Comparison of ENCODE assay signal across 10 cellular contexts in the genomic region with DNA sequence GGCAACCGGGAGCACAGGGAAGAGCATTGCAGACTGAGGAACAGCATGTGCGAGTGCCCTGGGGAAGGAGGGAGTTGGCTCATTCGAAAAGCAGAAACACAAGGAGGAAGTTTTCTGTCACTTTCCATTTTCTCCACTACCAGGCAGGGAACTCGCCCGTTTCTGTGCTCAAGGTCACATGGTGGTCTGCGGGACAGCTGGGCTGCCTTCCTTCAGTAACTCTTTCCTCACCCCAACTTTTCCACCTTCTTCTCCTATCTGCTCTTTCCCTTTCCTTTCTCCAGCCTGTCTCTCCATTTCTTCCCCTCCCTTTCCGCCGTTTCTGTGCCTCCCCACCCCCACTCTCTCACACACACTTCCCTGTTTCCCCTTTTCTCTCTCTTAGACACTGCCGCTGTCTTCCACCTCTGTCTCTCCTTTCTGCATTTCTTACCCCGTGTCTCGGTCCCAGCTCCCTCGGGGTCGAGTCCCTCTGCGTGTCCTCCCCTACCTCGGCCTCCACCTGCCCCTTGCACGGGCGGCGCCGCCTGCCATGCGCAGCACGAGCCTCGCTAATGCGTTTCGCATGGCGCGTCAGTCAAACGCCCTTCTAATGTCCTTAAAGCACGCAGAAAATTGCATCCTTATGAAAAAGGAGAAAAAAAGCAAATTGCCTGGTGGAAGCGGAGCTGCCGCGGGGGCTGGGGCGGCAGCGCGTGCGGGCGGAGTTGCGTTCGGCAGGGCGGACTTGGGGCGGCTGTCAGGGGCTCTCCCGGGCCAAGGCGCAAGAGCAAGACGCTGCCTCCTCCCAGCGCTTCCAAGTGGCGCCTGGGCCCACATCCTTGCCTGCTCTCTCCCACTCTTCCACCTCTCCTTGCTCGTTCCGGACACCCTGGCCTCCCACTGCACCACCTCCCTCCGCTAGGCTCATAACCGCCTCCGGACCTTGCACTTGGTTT. TPM values are rescaled to one million over a fixed set of nuclear protein-coding genes. Genes with fewer than 3 reads are reported as not detected.
A peak's percentile ranks its signal among the peaks of the same experiment; 100 is the strongest.
DNase-seq lines count a peak whose midpoint lies in the region; ATAC-seq and TF ChIP-seq lines count a peak whose summit lies in the region.
"Had no signal": no experiment of that assay in that cellular context is flagged by ENCODE, and none has a peak within 500 bp of the region (broad histone marks: within the 10 kb centered on the region; RNA-seq: fewer than 3 reads in every experiment).

No MANE protein-coding gene starts in this region.

- H3K36me3 ChIP-seq in liver (ENCODE audit: control insufficient read depth in 4 of 4, insufficient read depth in 3 of 4, low read depth in 1 of 4, low read length in 3 of 4) (no peaks in the 10 kb centered on the region), subcutaneous abdominal adipose tissue (ENCODE audit: control insufficient read depth in 5 of 5, insufficient read depth in 5 of 5, low read length in 5 of 5) (no peaks in the 10 kb centered on the region)

- H3K36me3 Mint-ChIP-seq in activated T-cell treated with anti-CD3 and anti-CD28 coated beads, Interleukin-2, amount 50 U/mL, for 24 hours (ENCODE audit: low read depth), result no peaks in the 10 kb centered on the region
- peaks cover 2% of the 10 kb centered on the region for H3K36me3 Mint-ChIP-seq in activated naive CD8-positive, alpha-beta T cell treated with anti-CD3 and anti-CD28 coated beads for 36 hours

- H3K27ac Mint-ChIP-seq in activated T-cell treated with anti-CD3 and anti-CD28 coated beads, Interleukin-2, amount 50 U/mL, for 24 hours, result no peak overlapping the region
- H3K27ac Mint-ChIP-seq in activated naive CD8-positive, alpha-beta T cell treated with anti-CD3 and anti-CD28 coated beads for 36 hours, result no peak overlapping the region

- H3K4me3 ChIP-seq in liver (ENCODE audit: low read depth in 1 of 3, low read length in 3 of 3), result peak overlapping the region in 2 of 3 donors; percentile 5 to 26
- peak overlapping the region; percentile 39 to 59 (median 53) for H3K4me3 ChIP-seq in subcutaneous abdominal adipose tissue (ENCODE audit: low read depth in 1 of 5, low read length in 5 of 5)

- H3K27ac ChIP-seq in liver (ENCODE audit: low read depth in 1 of 2, low read length in 2 of 2) (no peak overlapping the region), subcutaneous abdominal adipose tissue (ENCODE audit: low read depth, low read length) (no peak overlapping the region)

- no peaks in the 10 kb centered on the region for H3K9me3 ChIP-seq in liver (ENCODE audit: control insufficient read depth in 4 of 4, low read length in 3 of 4)
- peaks cover 0 to 2% (median 0%) of the 10 kb centered on the region in 5 donors for H3K9me3 ChIP-seq in subcutaneous abdominal adipose tissue (ENCODE audit: control insufficient read depth in 5 of 5, low read length in 5 of 5)

- H3K9me3 Mint-ChIP-seq in activated T-cell treated with anti-CD3 and anti-CD28 coated beads, Interleukin-2, amount 50 U/mL, for 24 hours, result no peaks in the 10 kb centered on the region
- H3K9me3 Mint-ChIP-seq in activated naive CD8-positive, alpha-beta T cell treated with anti-CD3 and anti-CD28 coated beads for 36 hours, result peaks cover 3% of the 10 kb centered on the region

- no peak for DNase-seq in activated T-cell treated with anti-CD3 and anti-CD28 coated beads, Interleukin-2, amount 50 U/mL, for 24 hours
- DNase-seq in activated T-cell treated with anti-CD3 and anti-CD28 coated beads, Interleukin-2, amount 50 U/mL, for 48 hours, result no peak
- DNase-seq in activated naive CD8-positive, alpha-beta T cell treated with anti-CD3 and anti-CD28 coated beads for 36 hours, result no peak
- DNase-seq: NCI-H774 had no signal

- peaks cover 4 to 14% (median 11%) of the 10 kb centered on the region in 4 donors for H3K4me1 ChIP-seq in liver (ENCODE audit: control insufficient read depth in 4 of 4, insufficient read depth in 4 of 4, low read length in 3 of 4)
- peaks cover 0 to 20% (median 17%) of the 10 kb centered on the region in 5 donors for H3K4me1 ChIP-seq in subcutaneous abdominal adipose tissue (ENCODE audit: control insufficient read depth in 5 of 5, insufficient read depth in 5 of 5, low read length in 5 of 5)

- peak overlapping the region; percentile 37 for H3K4me3 Mint-ChIP-seq in activated T-cell treated with anti-CD3 and anti-CD28 coated beads, Interleukin-2, amount 50 U/mL, for 24 hours
- H3K4me3 Mint-ChIP-seq in activated naive CD8-positive, alpha-beta T cell treated with anti-CD3 and anti-CD28 coated beads for 36 hours, result peak overlapping the region; percentile 44

- ATAC-seq in GM21737 (IDR thresholded peaks at IDR 0.05; ENCODE audit: unreplicated experiment), result no peak
- ATAC-seq in GM19395 (IDR thresholded peaks at IDR 0.05; ENCODE audit: unreplicated experiment), result no peak
- no peak for ATAC-seq in GM21381 (IDR thresholded peaks at IDR 0.05; ENCODE audit: unreplicated experiment)

- TF ChIP-seq RAD21 in liver (IDR thresholded peaks at IDR 0.05), result no peak

- no peak overlapping the region for H3K9ac ChIP-seq in liver (ENCODE audit: low read depth in 1 of 2, low read length in 2 of 2)
- peak overlapping the region in 1 of 5 donors; percentile 21 for H3K9ac ChIP-seq in subcutaneous abdominal adipose tissue (ENCODE audit: low read length in 5 of 5)

- H3K4me1 Mint-ChIP-seq in activated T-cell treated with anti-CD3 and anti-CD28 coated beads, Interleukin-2, amount 50 U/mL, for 24 hours (ENCODE audit: low read depth), result peaks cover 32% of the 10 kb centered on the region
- peaks cover 28% of the 10 kb centered on the region for H3K4me1 Mint-ChIP-seq in activated naive CD8-positive, alpha-beta T cell treated with anti-CD3 and anti-CD28 coated beads for 36 hours

- peaks cover 98% of the 10 kb centered on the region for H3K27me3 Mint-ChIP-seq in activated T-cell treated with anti-CD3 and anti-CD28 coated beads, Interleukin-2, amount 50 U/mL, for 24 hours
- H3K27me3 Mint-ChIP-seq in activated naive CD8-positive, alpha-beta T cell treated with anti-CD3 and anti-CD28 coated beads for 36 hours, result peaks cover 95% of the 10 kb centered on the region

- TF ChIP-seq CTCF in liver (IDR thresholded peaks at IDR 0.05; ENCODE audit: low read depth, low read length, missing input control), result no peak

- H3K27me3 ChIP-seq in liver (ENCODE audit: control insufficient read depth in 4 of 4, insufficient read depth in 4 of 4, low read length in 3 of 4) (peaks cover 3 to 25% (median 19%) of the 10 kb centered on the region in 4 donors), subcutaneous abdominal adipose tissue (ENCODE audit: control insufficient read depth in 5 of 5, insufficient read depth in 4 of 5, low read length in 5 of 5) (peaks cover 64 to 90% (median 83%) of the 10 kb centered on the region in 5 donors)

- 4% methylated on average over 50 of the region's 50 CpGs for WGBS in liver

TF ChIP-seq in liver, 16 proteins besides CTCF, POLR2A, EP300 and RAD21 (continues in another document):
- no peak for TF ChIP-seq HNF4G (IDR thresholded peaks at IDR 0.05)
- no peak for TF ChIP-seq FOXA1 (IDR thresholded peaks at IDR 0.05)
- TF ChIP-seq HNF4A (conservative IDR thresholded peaks at IDR 0.05), result no peak
- TF ChIP-seq, protein P1, sequence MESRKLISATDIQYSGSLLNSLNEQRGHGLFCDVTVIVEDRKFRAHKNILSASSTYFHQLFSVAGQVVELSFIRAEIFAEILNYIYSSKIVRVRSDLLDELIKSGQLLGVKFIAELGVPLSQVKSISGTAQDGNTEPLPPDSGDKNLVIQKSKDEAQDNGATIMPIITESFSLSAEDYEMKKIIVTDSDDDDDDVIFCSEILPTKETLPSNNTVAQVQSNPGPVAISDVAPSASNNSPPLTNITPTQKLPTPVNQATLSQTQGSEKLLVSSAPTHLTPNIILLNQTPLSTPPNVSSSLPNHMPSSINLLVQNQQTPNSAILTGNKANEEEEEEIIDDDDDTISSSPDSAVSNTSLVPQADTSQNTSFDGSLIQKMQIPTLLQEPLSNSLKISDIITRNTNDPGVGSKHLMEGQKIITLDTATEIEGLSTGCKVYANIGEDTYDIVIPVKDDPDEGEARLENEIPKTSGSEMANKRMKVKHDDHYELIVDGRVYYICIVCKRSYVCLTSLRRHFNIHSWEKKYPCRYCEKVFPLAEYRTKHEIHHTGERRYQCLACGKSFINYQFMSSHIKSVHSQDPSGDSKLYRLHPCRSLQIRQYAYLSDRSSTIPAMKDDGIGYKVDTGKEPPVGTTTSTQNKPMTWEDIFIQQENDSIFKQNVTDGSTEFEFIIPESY (IDR thresholded peaks at IDR 0.05), result no peak
- no peak for TF ChIP-seq RXRA (IDR thresholded peaks at IDR 0.05)
- no peak for TF ChIP-seq TAF1 (conservative IDR thresholded peaks at IDR 0.05)
- no peak for TF ChIP-seq JUND (IDR thresholded peaks at IDR 0.05)
- no peak for TF ChIP-seq EGR1 (IDR thresholded peaks at IDR 0.05; ENCODE audit: low read depth in 2 of 2)
- no peak for TF ChIP-seq FOXA2 (IDR thresholded peaks at IDR 0.05)
- TF ChIP-seq ATF3 (IDR thresholded peaks at IDR 0.05), result no peak
- TF ChIP-seq, protein P2, sequence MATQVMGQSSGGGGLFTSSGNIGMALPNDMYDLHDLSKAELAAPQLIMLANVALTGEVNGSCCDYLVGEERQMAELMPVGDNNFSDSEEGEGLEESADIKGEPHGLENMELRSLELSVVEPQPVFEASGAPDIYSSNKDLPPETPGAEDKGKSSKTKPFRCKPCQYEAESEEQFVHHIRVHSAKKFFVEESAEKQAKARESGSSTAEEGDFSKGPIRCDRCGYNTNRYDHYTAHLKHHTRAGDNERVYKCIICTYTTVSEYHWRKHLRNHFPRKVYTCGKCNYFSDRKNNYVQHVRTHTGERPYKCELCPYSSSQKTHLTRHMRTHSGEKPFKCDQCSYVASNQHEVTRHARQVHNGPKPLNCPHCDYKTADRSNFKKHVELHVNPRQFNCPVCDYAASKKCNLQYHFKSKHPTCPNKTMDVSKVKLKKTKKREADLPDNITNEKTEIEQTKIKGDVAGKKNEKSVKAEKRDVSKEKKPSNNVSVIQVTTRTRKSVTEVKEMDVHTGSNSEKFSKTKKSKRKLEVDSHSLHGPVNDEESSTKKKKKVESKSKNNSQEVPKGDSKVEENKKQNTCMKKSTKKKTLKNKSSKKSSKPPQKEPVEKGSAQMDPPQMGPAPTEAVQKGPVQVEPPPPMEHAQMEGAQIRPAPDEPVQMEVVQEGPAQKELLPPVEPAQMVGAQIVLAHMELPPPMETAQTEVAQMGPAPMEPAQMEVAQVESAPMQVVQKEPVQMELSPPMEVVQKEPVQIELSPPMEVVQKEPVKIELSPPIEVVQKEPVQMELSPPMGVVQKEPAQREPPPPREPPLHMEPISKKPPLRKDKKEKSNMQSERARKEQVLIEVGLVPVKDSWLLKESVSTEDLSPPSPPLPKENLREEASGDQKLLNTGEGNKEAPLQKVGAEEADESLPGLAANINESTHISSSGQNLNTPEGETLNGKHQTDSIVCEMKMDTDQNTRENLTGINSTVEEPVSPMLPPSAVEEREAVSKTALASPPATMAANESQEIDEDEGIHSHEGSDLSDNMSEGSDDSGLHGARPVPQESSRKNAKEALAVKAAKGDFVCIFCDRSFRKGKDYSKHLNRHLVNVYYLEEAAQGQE (IDR thresholded peaks at IDR 0.05), result no peak

RNA-seq across cellular contexts. Expression of gene BARX1, which starts 9.5 kb away (rescaled TPM):
- total RNA-seq in activated naive CD8-positive, alpha-beta T cell treated with anti-CD3 and anti-CD28 coated beads for 36 hours, result 1 to 10 TPM; 2.9 to 3.8 TPM
- total RNA-seq in liver, result not detected
- polyA plus RNA-seq in liver, result not detected
- total RNA-seq: mesenteric fat pad had no signal
